In the genomic region with DNA sequence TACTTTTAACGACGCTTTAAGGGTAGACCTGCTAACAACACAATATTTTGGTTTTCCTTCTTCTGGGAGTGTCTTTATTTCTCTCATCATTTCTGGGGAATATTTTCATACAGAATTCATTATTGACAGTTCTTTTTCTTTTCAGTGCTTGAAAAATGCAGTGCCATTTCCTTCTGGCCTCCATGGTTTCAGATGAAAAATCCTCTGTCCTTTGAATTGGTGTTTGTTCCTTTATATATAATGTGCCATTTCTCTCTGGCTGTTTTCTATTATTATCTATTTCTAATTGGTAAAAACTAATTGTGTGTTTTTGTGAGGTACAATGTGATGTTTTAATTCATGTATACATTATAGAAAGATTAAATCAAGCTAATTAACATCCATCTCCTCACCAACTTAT, we compare ENCODE assay signal across 9 cellular contexts.
"Had no signal": no experiment of that assay in that cellular context is flagged by ENCODE, and none has a peak within 500 bp of the region (broad histone marks: within the 10 kb centered on the region; RNA-seq: fewer than 3 reads in every experiment).

No MANE protein-coding gene starts in this region.

- H3K4me1 ChIP-seq: HAP-1 had no signal

- H3K4me3 ChIP-seq: GM23248, GM23338, HAP-1 had no signal

- H3K27ac ChIP-seq: GM23248 had no signal

- H3K4me3 Mint-ChIP-seq: GM23338, H9, HFFc6 had no signal

- H3K9ac ChIP-seq: GM23248 had no signal

- DNase-seq: GM23248, GOT3, H7, H9, HCEC 1CT, HFFc6 had no signal

- H3K9me3 ChIP-seq: HAP-1 had no signal

- ATAC-seq: GM23338, HCT116 had no signal

- H3K4me1 Mint-ChIP-seq: GM23338 had no signal

- H3K27ac Mint-ChIP-seq: GM23338, H9, HFFc6 had no signal

- H3K36me3 ChIP-seq: HAP-1 had no signal
